Comparison of ENCODE assay signal across 30 cellular contexts in the genomic region with DNA sequence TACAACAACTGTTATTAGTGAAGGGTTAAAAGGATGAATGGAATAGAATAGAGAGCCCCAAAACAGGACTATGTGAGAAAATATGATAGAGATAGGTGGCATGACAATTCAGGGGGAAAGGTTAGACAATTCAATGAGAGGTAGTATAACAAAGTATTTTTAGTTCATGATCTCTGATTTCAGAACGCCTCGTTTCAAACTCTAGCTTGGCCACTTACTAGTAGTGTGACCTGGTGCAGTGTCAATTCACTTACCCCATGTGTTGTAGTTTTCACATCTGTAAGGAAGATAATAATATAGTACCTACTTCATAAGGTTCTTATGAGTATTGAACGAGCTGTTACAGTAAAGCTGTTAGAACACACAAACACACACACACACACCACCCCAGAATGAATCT.
"Had no signal": no experiment of that assay in that cellular context is flagged by ENCODE, and none has a peak within 500 bp of the region (broad histone marks: within the 10 kb centered on the region; RNA-seq: fewer than 3 reads in every experiment).

No MANE protein-coding gene starts in this region.

- FAIRE-seq: bronchial epithelial cell, RCC 7860 had no signal

- H3K9me3 Mint-ChIP-seq: activated CD4-positive, alpha-beta T cell treated with anti-CD3 and anti-CD28 coated beads, Interleukin-2, amount 10 ng/mL, durations not matched to agents 24 days and 14 days; activated naive CD4-positive, alpha-beta T cell treated with anti-CD3 and anti-CD28 coated beads for 36 hours; activated naive CD4-positive, alpha-beta T cell treated with anti-CD3 and anti-CD28 coated beads, Interleukin-2, amount 50 U/mL, for 72 hours; activated T-cell treated with anti-CD3 and anti-CD28 coated beads, Interleukin-2, amount 50 U/mL, for 4 hours; activated T-helper 1 cell treated with anti-CD3 and anti-CD28 coated beads, Interleukin-12 subunit alpha, Interleukin-12 subunit beta, Interleukin-2, Interleukin-4 antibody, amounts not matched to agents 30 ng/mL and 10 ng/mL and 1 ng/mL, durations not matched to agents 14 hours and 24 hours and 36 hours; brain; central memory CD8-positive, alpha-beta T cell had no signal

- H3K9me3 ChIP-seq: SJCRH30 had no signal

- H3K36me3 Mint-ChIP-seq: activated naive CD4-positive, alpha-beta T cell treated with anti-CD3 and anti-CD28 coated beads, Interleukin-2, amount 50 U/mL, for 72 hours had no signal

- H3K27me3 Mint-ChIP-seq: activated CD4-positive, alpha-beta T cell treated with anti-CD3 and anti-CD28 coated beads, Interleukin-2, amount 10 ng/mL, durations not matched to agents 24 days and 14 days; brain; central memory CD8-positive, alpha-beta T cell had no signal

- DNase-seq: activated CD4-positive, alpha-beta T cell treated with anti-CD3 and anti-CD28 coated beads, Interleukin-2, amount 50 U/mL, for 4 hours; activated CD8-positive, alpha-beta memory T cell treated with anti-CD3 and anti-CD28 coated beads, Interleukin-2, amount 50 U/mL, for 4 hours; activated gamma-delta T cell treated with Interleukin-2 at 50 U/mL for 16 hours; activated naive CD4-positive, alpha-beta T cell treated with anti-CD3 and anti-CD28 coated beads for 36 hours; activated T-cell treated with anti-CD3 and anti-CD28 coated beads for 4 hours; activated T-cell treated with anti-CD3 and anti-CD28 coated beads, Interleukin-2, amount 50 U/mL, for 4 hours; anterior cingulate cortex; Karpas-422; KBM-7; NCI-H1048; NCI-H1105 treated with DMSO at 0.1 percent for 48 hours; NCI-H1436 treated with DMSO at 0.1 percent for 48 hours; NCI-H1694 treated with DMSO at 0.1 percent for 48 hours; NCI-H2029; NCI-H345; NCI-H524 treated with DMSO at 0.1 percent for 48 hours; NCI-H748 treated with DMSO at 0.1 percent for 48 hours; NK-92 treated with Interleukin-12 subunit alpha and Interleukin-12 subunit beta, amount 100 ng/mL, for 24 hours; PC-3; SHP77; SJCRH30; T1000 had no signal

- H3K27ac ChIP-seq: SJCRH30, SK-N-MC had no signal

- H3K27me3 ChIP-seq: SJCRH30 had no signal

- H3K4me1 ChIP-seq: SJCRH30 had no signal

- H3K27ac Mint-ChIP-seq: activated CD4-positive, alpha-beta T cell treated with anti-CD3 and anti-CD28 coated beads, Interleukin-2, amount 10 ng/mL, durations not matched to agents 24 days and 14 days; activated naive CD4-positive, alpha-beta T cell treated with anti-CD3 and anti-CD28 coated beads for 36 hours; activated naive CD4-positive, alpha-beta T cell treated with anti-CD3 and anti-CD28 coated beads, Interleukin-2, amount 50 U/mL, for 72 hours; activated T-helper 1 cell treated with anti-CD3 and anti-CD28 coated beads, Interleukin-12 subunit alpha, Interleukin-12 subunit beta, Interleukin-2, Interleukin-4 antibody, amounts not matched to agents 30 ng/mL and 10 ng/mL and 1 ng/mL, durations not matched to agents 14 hours and 24 hours and 36 hours had no signal

- H3K4me3 Mint-ChIP-seq: activated CD4-positive, alpha-beta T cell treated with anti-CD3 and anti-CD28 coated beads, Interleukin-2, amount 10 ng/mL, durations not matched to agents 24 days and 14 days; activated naive CD4-positive, alpha-beta T cell treated with anti-CD3 and anti-CD28 coated beads for 36 hours; activated T-cell treated with anti-CD3 and anti-CD28 coated beads, Interleukin-2, amount 50 U/mL, for 4 hours; activated T-helper 1 cell treated with anti-CD3 and anti-CD28 coated beads, Interleukin-12 subunit alpha, Interleukin-12 subunit beta, Interleukin-2, Interleukin-4 antibody, amounts not matched to agents 30 ng/mL and 10 ng/mL and 1 ng/mL, durations not matched to agents 14 hours and 24 hours and 36 hours; brain; central memory CD8-positive, alpha-beta T cell had no signal

- ATAC-seq: activated naive CD4-positive, alpha-beta T cell treated with anti-CD3 and anti-CD28 coated beads, Interleukin-2, amount 50 U/mL, for 72 hours; activated T-cell treated with anti-CD3 and anti-CD28 coated beads, Interleukin-2, amount 50 U/mL, for 4 hours; PC-3 had no signal

- H3K4me1 Mint-ChIP-seq: brain; central memory CD8-positive, alpha-beta T cell had no signal

- H3K4me3 ChIP-seq: SJCRH30, SK-N-MC had no signal
